Comparison of ENCODE assay signal across 15 cellular contexts in the genomic region with DNA sequence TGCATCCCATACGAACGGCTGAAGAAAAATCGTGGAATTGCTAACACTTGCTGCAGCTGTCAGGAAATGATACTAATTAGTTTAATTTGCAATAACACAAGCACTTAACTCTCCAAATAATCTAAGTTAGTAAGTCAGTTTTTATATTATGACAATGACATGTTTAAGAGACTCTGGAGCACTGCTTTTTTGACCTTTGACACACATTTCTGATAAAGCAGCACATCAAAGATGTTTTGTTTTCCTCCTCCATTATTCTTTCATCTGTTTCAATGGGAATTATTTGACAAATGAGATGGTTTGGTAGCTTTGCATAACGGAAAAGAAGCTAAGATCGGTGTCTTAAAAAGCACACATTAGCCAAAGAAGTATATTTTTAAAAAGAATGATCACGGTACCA.
DNase-seq lines count a peak whose midpoint lies in the region; ATAC-seq, FAIRE-seq and TF ChIP-seq lines count a peak whose summit lies in the region.
"Had no signal": no experiment of that assay in that cellular context is flagged by ENCODE, and none has a peak within 500 bp of the region (broad histone marks: within the 10 kb centered on the region; RNA-seq: fewer than 3 reads in every experiment).

No MANE protein-coding gene starts in this region.

- no peaks in the 10 kb centered on the region for H3K27me3 ChIP-seq in HAP-1 (ENCODE audit: low read depth)
- H3K27me3 ChIP-seq in gastroesophageal sphincter, result no peaks in the 10 kb centered on the region
- H3K27me3 ChIP-seq in rectal smooth muscle tissue (ENCODE audit: control insufficient read depth, insufficient read depth, low read length), result no peaks in the 10 kb centered on the region
- H3K27me3 ChIP-seq: cardiac muscle cell had no signal

- DNase-seq in HAP-1 (ENCODE audit: low spot score in 2 of 2), result no peak
- DNase-seq in OCI-M1 (lab: John Stamatoyannopoulos, UW), result peak; percentile 27
- DNase-seq in KG1 (lab: John Stamatoyannopoulos, UW), result no peak
- no peak for DNase-seq in urothelium cell line (ENCODE audit: low spot score)
- DNase-seq: glutamatergic neuron; NCI-H2081; stimulated activated naive CD4-positive, alpha-beta T cell treated with Interleukin-2 at 50 U/mL for 16 hours; WERI-Rb-1 had no signal

- TF ChIP-seq EP300 in gastroesophageal sphincter (IDR thresholded peaks at IDR 0.05), result no peak

- H3K4me3 ChIP-seq in HAP-1, result peak overlapping the region; percentile 5; the same call in 1 of the 2 replicates
- H3K4me3 ChIP-seq in gastroesophageal sphincter, result peak overlapping the region; percentile 34 to 41
- H3K4me3 ChIP-seq in rectal smooth muscle tissue (ENCODE audit: low read length), result peak overlapping the region; percentile 45
- H3K4me3 ChIP-seq: cardiac muscle cell had no signal

- ATAC-seq in gastroesophageal sphincter (no peak), GM21390 (IDR thresholded peaks at IDR 0.05; ENCODE audit: unreplicated experiment) (no peak), GM21529 (IDR thresholded peaks at IDR 0.05; ENCODE audit: unreplicated experiment) (no peak)
- ATAC-seq: Panc1 had no signal

- in situ Hi-C loops in HAP-1 (cut with MboI; ENCODE audit: low sequenced_read_pairs), result no loop called here

- TF ChIP-seq CTCF in gastroesophageal sphincter (IDR thresholded peaks at IDR 0.05), result no peak

- no peaks in the 10 kb centered on the region for H3K36me3 ChIP-seq in HAP-1 (replicated peaks)
- no peaks in the 10 kb centered on the region for H3K36me3 ChIP-seq in gastroesophageal sphincter
- no peaks in the 10 kb centered on the region for H3K36me3 ChIP-seq in rectal smooth muscle tissue (ENCODE audit: control insufficient read depth, insufficient read depth, low read length)
- H3K36me3 ChIP-seq: cardiac muscle cell, WERI-Rb-1 had no signal

- H3K9me3 ChIP-seq in HAP-1 (no peaks in the 10 kb centered on the region), gastroesophageal sphincter (no peaks in the 10 kb centered on the region)

- no peak overlapping the region for H3K9ac ChIP-seq in rectal smooth muscle tissue (ENCODE audit: low read length)

- H3K27ac ChIP-seq in gastroesophageal sphincter (no peak overlapping the region), rectal smooth muscle tissue (ENCODE audit: low read depth, low read length) (no peak overlapping the region)
- H3K27ac ChIP-seq: WERI-Rb-1 had no signal

- 22 to 32% methylated on average over 6 of the region's 6 CpGs for WGBS in gastroesophageal sphincter (ENCODE audit: low coverage in 1 of 2), 2 donors

- no peak for FAIRE-seq in urothelium cell line (lab: Jason Lieb, UNC)
- FAIRE-seq: GM19239 had no signal

- H3K4me1 ChIP-seq in HAP-1 (peaks cover 27% of the 10 kb centered on the region), gastroesophageal sphincter (no peaks in the 10 kb centered on the region), rectal smooth muscle tissue (ENCODE audit: control insufficient read depth, insufficient read depth, low read length) (no peaks in the 10 kb centered on the region)

- TF ChIP-seq POLR2A in gastroesophageal sphincter (IDR thresholded peaks at IDR 0.05), result no peak
